ENCODE assay signal across 10 cellular contexts in the genomic region with DNA sequence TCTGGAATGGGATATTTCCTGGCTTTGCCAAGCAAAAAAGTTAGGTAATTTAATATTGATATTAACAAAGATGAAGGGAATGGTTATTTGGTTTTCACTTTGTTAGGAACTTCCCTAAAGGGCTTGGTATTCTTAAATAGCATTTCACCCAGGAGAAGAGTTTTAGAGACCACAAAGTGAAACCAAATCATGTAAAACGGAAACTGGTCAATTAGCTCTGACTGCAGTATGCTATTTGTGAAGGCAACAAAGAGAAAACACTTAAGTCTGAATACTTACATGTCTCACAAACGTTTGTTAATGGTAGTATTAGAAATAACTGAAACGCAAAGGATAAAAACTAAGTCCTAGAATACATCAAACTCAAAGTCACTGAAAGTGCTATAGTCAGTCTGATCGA. TPM values are rescaled to one million over a fixed set of nuclear protein-coding genes. Genes with fewer than 3 reads are reported as not detected.
DNase-seq lines count a peak whose midpoint lies in the region; ATAC-seq and TF ChIP-seq lines count a peak whose summit lies in the region.
"Had no signal": no experiment of that assay in that cellular context is flagged by ENCODE, and none has a peak within 500 bp of the region (broad histone marks: within the 10 kb centered on the region; RNA-seq: fewer than 3 reads in every experiment).

No MANE protein-coding gene starts in this region.

- no peak overlapping the region for H3K4me2 ChIP-seq in neural progenitor cell

- no peaks in the 10 kb centered on the region for H3K9me3 Mint-ChIP-seq in neural progenitor cell

- H3K4me3 ChIP-seq in neural progenitor cell (no peak overlapping the region), stomach (no peak overlapping the region)

- no peak overlapping the region for H2AFZ ChIP-seq in neural progenitor cell (replicated peaks)

- WGBS in stomach, 5 donors = 45 to 75% (median 53%) methylated on average over 4 of the region's 4 CpGs

- no peaks in the 10 kb centered on the region for H4K20me1 ChIP-seq in neural progenitor cell (ENCODE audit: low read depth)

- TF ChIP-seq CTCF in neural progenitor cell (IDR thresholded peaks at IDR 0.05) = no peak
- no peak for TF ChIP-seq CTCF in stomach (IDR thresholded peaks at IDR 0.05)

- no peaks in the 10 kb centered on the region for H3K27me3 ChIP-seq in neural progenitor cell
- no peaks in the 10 kb centered on the region for H3K27me3 ChIP-seq in stomach

- intact Hi-C loops in stomach (cut with DNase I; ENCODE audit: low total_unique reads) = no loop called here

- no peak overlapping the region for H3K4me3 Mint-ChIP-seq in neural progenitor cell

- H3K27me3 Mint-ChIP-seq in neural progenitor cell (ENCODE audit: insufficient read depth, low read depth) = no peaks in the 10 kb centered on the region

- no peaks in the 10 kb centered on the region for H3F3A ChIP-seq in neural progenitor cell (ENCODE audit: low read depth)

- TF ChIP-seq POLR2A in stomach (IDR thresholded peaks at IDR 0.05) = no peak

- H3K36me3 ChIP-seq in neural progenitor cell = no peaks in the 10 kb centered on the region
- no peaks in the 10 kb centered on the region for H3K36me3 ChIP-seq in stomach

- ATAC-seq in GM18511 (IDR thresholded peaks at IDR 0.05; ENCODE audit: unreplicated experiment) (peak; percentile 81), GM21526 (IDR thresholded peaks at IDR 0.05; ENCODE audit: low FRiP score, unreplicated experiment) (peak; percentile 86), HG03342 (IDR thresholded peaks at IDR 0.05; ENCODE audit: unreplicated experiment) (peak; percentile 77)

- no peaks in the 10 kb centered on the region for H3K4me1 Mint-ChIP-seq in neural progenitor cell

- H3K9me3 ChIP-seq in neural progenitor cell (ENCODE audit: low read depth) = no peaks in the 10 kb centered on the region
- H3K9me3 ChIP-seq in stomach = no peaks in the 10 kb centered on the region

- H3K79me2 ChIP-seq in neural progenitor cell (ENCODE audit: low read depth) = no peaks in the 10 kb centered on the region

- no peak overlapping the region for H3K27ac Mint-ChIP-seq in neural progenitor cell

- no peak for TF ChIP-seq EP300 in stomach (IDR thresholded peaks at IDR 0.05)

- DNase-seq in fibroblast of peridontal ligament (ENCODE audit: extremely low read depth) (peak; percentile 7), neural progenitor cell (ENCODE audit: low spot score) (no peak), stomach (no peak), NCI-H82 (lab: John Stamatoyannopoulos, UW) (no peak)
- DNase-seq in activated effector memory CD4-positive, alpha-beta T cell treated with anti-CD3 and anti-CD28 coated beads, Interleukin-2, amount 50 U/mL, for 16 hours = no peak
- DNase-seq: mammary epithelial cell; stimulated activated CD4-positive, alpha-beta T cell treated with anti-CD3 and anti-CD28 coated beads, Interleukin-15, amount 100 ng/mL, for 24 hours had no signal

- no peaks in the 10 kb centered on the region for H3K36me3 Mint-ChIP-seq in neural progenitor cell

- H3K4me1 ChIP-seq in neural progenitor cell (no peaks in the 10 kb centered on the region), stomach (peaks cover 0 to 9% (median 4%) of the 10 kb centered on the region in 4 donors)

- H3K9ac ChIP-seq in neural progenitor cell = no peak overlapping the region

- no peak overlapping the region for H3K27ac ChIP-seq in neural progenitor cell
- H3K27ac ChIP-seq in stomach = no peak overlapping the region

RNA-seq across cellular contexts. Expression of gene SETMAR, which starts 32.4 kb away (rescaled TPM):
- total RNA-seq in neural progenitor cell (ENCODE audit: low replicate concordance) (18.3 and 25.1 TPM in 2 replicates), stomach (10 to 100 TPM in 3 of 5 donors, 1 to 10 TPM in 2; 3.1 to 28.0 (median 10.5) TPM)
- polyA plus RNA-seq in stomach = 10 to 100 TPM; 11.5 to 15.7 (median 14.9) TPM
